In the genomic region with DNA sequence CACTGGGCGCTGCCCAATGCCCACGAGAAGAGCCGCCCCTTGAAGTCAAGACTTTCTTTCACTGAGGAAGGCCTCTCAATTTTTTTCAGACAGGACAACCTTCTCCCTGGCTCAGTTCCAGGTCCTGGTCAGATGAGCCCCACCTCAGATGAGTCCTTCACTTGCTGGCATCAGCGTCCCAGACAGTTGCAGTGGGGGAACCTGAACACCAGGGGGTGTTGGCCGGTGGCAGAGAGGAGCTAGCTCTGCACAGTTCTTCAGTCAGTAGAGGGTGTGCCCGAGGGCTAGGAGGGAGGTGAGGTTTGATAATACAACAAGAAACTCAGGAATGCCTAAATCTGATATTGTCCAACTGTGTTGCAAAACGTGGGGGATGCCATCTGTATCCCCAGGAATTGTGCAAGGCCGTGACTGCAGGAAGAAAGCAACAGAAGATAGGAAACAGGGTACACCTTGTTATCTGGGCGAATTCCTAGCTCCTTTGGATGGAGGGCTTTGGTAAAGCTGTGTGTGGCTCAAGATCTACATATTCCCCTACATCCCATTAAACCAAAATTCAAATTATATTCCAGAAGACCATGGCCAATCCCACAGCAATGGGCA, we compare ENCODE assay signal across 1 cellular context.
TF ChIP-seq lines count a peak whose summit lies in the region.

No MANE protein-coding gene starts in this region.

TF ChIP-seq in H1, 55 proteins besides CTCF, POLR2A, EP300 and RAD21 (continued from another document):
- TF ChIP-seq POU5F1 (IDR thresholded peaks at IDR 0.05; ENCODE audit: low read depth, low read length) = no peak
